Comparison of ENCODE assay signal across 12 cellular contexts in the genomic region with DNA sequence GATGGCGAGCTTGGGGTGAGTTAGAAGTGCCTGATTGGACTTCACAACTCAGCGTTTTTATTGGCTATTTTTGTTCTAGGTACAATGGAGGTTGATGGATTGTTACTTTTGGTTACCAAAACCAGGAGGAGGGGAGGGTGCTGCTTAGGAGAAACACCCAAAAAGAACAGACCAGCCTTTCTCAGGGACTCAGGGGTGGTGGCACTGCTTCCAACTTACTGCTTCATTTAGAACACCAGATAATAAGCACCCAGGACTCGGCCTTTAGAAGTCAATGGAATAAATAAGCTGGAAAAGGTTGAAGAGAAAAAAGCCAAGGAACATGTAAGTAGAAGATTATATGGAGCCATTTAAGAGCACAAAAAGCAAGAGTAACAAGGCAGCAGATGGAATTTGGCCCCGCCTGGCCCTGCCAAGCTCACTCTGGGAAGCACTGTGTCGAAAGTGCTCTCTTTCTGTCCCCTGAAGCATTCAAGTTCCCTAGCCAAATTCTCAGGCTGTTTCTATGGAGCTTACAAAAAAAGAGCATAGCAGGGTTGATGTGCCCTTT.
"Had no signal": no experiment of that assay in that cellular context is flagged by ENCODE, and none has a peak within 500 bp of the region (broad histone marks: within the 10 kb centered on the region; RNA-seq: fewer than 3 reads in every experiment).

No MANE protein-coding gene starts in this region.

- H3K27me3 Mint-ChIP-seq: activated CD4-positive, alpha-beta T cell treated with anti-CD3 and anti-CD28 coated beads, Interleukin-2, amount 10 ng/mL, durations not matched to agents 7 days and 5 days; activated naive CD8-positive, alpha-beta T cell treated with anti-CD3 and anti-CD28 coated beads, Interleukin-2, amount 50 U/mL, for 24 hours had no signal

- H3K27ac Mint-ChIP-seq: activated CD4-positive, alpha-beta T cell treated with anti-CD3 and anti-CD28 coated beads, Interleukin-2, amount 10 ng/mL, durations not matched to agents 7 days and 5 days; activated naive CD4-positive, alpha-beta T cell treated with anti-CD3 and anti-CD28 coated beads, Interleukin-2, amount 10 ng/mL, durations not matched to agents 7 days and 5 days; activated naive CD8-positive, alpha-beta T cell treated with anti-CD3 and anti-CD28 coated beads, Interleukin-2, amount 50 U/mL, for 24 hours; naive thymus-derived CD4-positive, alpha-beta T cell; stimulated activated naive B cell treated with anti-CD40 and anti-IgM and Interleukin-4, amounts not matched to agents 10 μg/mL and 1 μg/mL and 100 μg/mL, for 72 hours had no signal

- H3K4me3 ChIP-seq: thyroid gland had no signal

- H3K36me3 Mint-ChIP-seq: activated naive CD4-positive, alpha-beta T cell treated with anti-CD3 and anti-CD28 coated beads, Interleukin-2, amount 10 ng/mL, durations not matched to agents 7 days and 5 days; naive thymus-derived CD4-positive, alpha-beta T cell; stimulated activated naive B cell treated with anti-CD40 and anti-IgM and Interleukin-4, amounts not matched to agents 10 μg/mL and 1 μg/mL and 100 μg/mL, for 72 hours had no signal

- H3K27me3 ChIP-seq: thyroid gland had no signal

- H3K4me1 ChIP-seq: foreskin keratinocyte, thyroid gland had no signal

- ATAC-seq: activated CD4-positive, CD25-positive, alpha-beta regulatory T cell treated with anti-CD3 and anti-CD28 coated beads, Interleukin-2, amount 50 U/mL, for 24 hours; activated naive CD8-positive, alpha-beta T cell treated with anti-CD3 and anti-CD28 coated beads, Interleukin-2, amount 50 U/mL, for 24 hours; activated T-cell treated with anti-CD3 and anti-CD28 coated beads, Interleukin-2, amount 50 U/mL, for 4 hours; naive thymus-derived CD4-positive, alpha-beta T cell; stimulated activated naive B cell treated with anti-CD40 and anti-IgM and Interleukin-4, amounts not matched to agents 10 μg/mL and 1 μg/mL and 100 μg/mL, for 72 hours had no signal

- H3K36me3 ChIP-seq: thyroid gland had no signal

- H3K9me3 Mint-ChIP-seq: activated CD4-positive, alpha-beta T cell treated with anti-CD3 and anti-CD28 coated beads, Interleukin-2, amount 10 ng/mL, durations not matched to agents 7 days and 5 days; activated naive CD4-positive, alpha-beta T cell treated with anti-CD3 and anti-CD28 coated beads, Interleukin-2, amount 10 ng/mL, durations not matched to agents 7 days and 5 days; activated naive CD8-positive, alpha-beta T cell treated with anti-CD3 and anti-CD28 coated beads, Interleukin-2, amount 50 U/mL, for 24 hours; activated T-cell treated with anti-CD3 and anti-CD28 coated beads, Interleukin-2, amount 50 U/mL, for 4 hours; naive thymus-derived CD4-positive, alpha-beta T cell; stimulated activated naive B cell treated with anti-CD40 and anti-IgM and Interleukin-4, amounts not matched to agents 10 μg/mL and 1 μg/mL and 100 μg/mL, for 72 hours had no signal

- H3K27ac ChIP-seq: foreskin keratinocyte, thyroid gland had no signal

- H3K9me3 ChIP-seq: thyroid gland had no signal

- DNase-seq: activated CD4-positive, alpha-beta T cell treated with anti-CD3 and anti-CD28 coated beads, Interleukin-2, amount 10 ng/mL, durations not matched to agents 7 days and 5 days; activated CD8-positive, alpha-beta memory T cell treated with anti-CD3 and anti-CD28 coated beads, Interleukin-2, amount 50 U/mL, for 4 hours; activated naive CD4-positive, alpha-beta T cell treated with anti-CD3 and anti-CD28 coated beads, Interleukin-2, amount 10 ng/mL, durations not matched to agents 7 days and 5 days; activated naive CD8-positive, alpha-beta T cell treated with anti-CD3 and anti-CD28 coated beads, Interleukin-2, amount 50 U/mL, for 24 hours; activated T-cell treated with anti-CD3 and anti-CD28 coated beads, Interleukin-2, amount 50 U/mL, for 4 hours; glutamatergic neuron; naive thymus-derived CD4-positive, alpha-beta T cell; stimulated activated naive B cell treated with anti-CD40 and anti-IgM and Interleukin-4, amounts not matched to agents 10 μg/mL and 1 μg/mL and 100 μg/mL, for 72 hours; T1000; thyroid gland had no signal

- H3K4me3 Mint-ChIP-seq: activated CD4-positive, alpha-beta T cell treated with anti-CD3 and anti-CD28 coated beads, Interleukin-2, amount 10 ng/mL, durations not matched to agents 7 days and 5 days; activated naive CD4-positive, alpha-beta T cell treated with anti-CD3 and anti-CD28 coated beads, Interleukin-2, amount 10 ng/mL, durations not matched to agents 7 days and 5 days; activated naive CD8-positive, alpha-beta T cell treated with anti-CD3 and anti-CD28 coated beads, Interleukin-2, amount 50 U/mL, for 24 hours; activated T-cell treated with anti-CD3 and anti-CD28 coated beads, Interleukin-2, amount 50 U/mL, for 4 hours; naive thymus-derived CD4-positive, alpha-beta T cell; stimulated activated naive B cell treated with anti-CD40 and anti-IgM and Interleukin-4, amounts not matched to agents 10 μg/mL and 1 μg/mL and 100 μg/mL, for 72 hours had no signal

- H3K4me1 Mint-ChIP-seq: activated CD4-positive, alpha-beta T cell treated with anti-CD3 and anti-CD28 coated beads, Interleukin-2, amount 10 ng/mL, durations not matched to agents 7 days and 5 days; activated naive CD4-positive, alpha-beta T cell treated with anti-CD3 and anti-CD28 coated beads, Interleukin-2, amount 10 ng/mL, durations not matched to agents 7 days and 5 days; activated naive CD8-positive, alpha-beta T cell treated with anti-CD3 and anti-CD28 coated beads, Interleukin-2, amount 50 U/mL, for 24 hours; naive thymus-derived CD4-positive, alpha-beta T cell; stimulated activated naive B cell treated with anti-CD40 and anti-IgM and Interleukin-4, amounts not matched to agents 10 μg/mL and 1 μg/mL and 100 μg/mL, for 72 hours had no signal
